In the genomic region with DNA sequence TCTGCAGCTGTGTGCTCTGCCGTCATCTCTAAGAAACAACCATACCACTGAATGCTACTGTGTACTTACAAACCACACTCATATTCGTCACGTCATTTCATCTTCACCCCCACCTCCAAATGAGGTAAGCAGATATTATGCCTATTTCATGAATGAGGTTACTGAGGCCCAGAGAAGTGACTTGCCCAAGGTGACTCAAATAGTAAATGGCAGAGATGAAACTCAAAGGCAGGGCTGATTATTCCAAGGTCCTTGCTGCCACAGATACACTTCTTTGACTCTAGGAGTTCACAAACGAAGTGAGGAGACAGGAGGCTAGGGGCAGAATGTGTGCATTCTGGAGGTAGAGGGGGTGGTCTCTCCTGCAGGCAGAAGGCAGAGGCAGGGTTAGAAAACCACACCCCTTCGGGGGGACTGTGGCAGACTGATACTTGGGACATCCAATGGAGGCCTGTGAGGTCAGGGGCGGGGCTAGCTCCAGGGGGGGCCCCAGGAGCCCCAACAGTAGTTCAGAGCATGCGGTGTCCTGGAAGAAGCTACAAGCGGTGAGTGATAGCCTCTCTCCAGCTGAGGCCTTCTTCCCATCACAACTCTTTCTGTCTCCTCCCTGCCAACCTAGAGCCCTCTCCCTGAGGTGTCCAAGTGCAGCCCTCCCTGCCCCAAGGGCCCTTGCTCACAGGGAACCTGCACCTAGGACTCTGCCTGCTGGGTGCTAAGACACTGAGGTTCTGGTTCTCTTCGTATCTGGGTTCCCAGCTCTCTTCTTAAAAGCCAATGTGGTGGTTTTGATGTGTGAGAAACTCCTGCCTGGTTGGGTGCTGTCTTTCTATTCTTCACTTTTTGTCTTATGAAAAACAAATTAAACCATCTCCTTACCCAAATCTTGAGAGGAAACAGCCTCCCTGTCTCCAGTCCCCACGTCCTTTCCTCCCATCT, we compare ENCODE assay signal across 12 cellular contexts. TPM values are rescaled to one million over a fixed set of nuclear protein-coding genes. Genes with fewer than 3 reads are reported as not detected.
DNase-seq lines count a peak whose midpoint lies in the region; ATAC-seq, FAIRE-seq and TF ChIP-seq lines count a peak whose summit lies in the region.
"Had no signal": no experiment of that assay in that cellular context is flagged by ENCODE, and none has a peak within 500 bp of the region (broad histone marks: within the 10 kb centered on the region; RNA-seq: fewer than 3 reads in every experiment).

No MANE protein-coding gene starts in this region.

- peaks cover 11% of the 10 kb centered on the region for H3K4me1 ChIP-seq in mucosa of descending colon (ENCODE audit: low read depth)
- peaks cover 0 to 16% (median 9%) of the 10 kb centered on the region in 4 donors for H3K4me1 ChIP-seq in tibial artery

- H3K9me3 ChIP-seq in mucosa of descending colon = no peaks in the 10 kb centered on the region
- H3K9me3 ChIP-seq in tibial artery = no peaks in the 10 kb centered on the region

- no peaks in the 10 kb centered on the region for H3K27me3 Mint-ChIP-seq in activated naive CD4-positive, alpha-beta T cell treated with anti-CD3 and anti-CD28 coated beads, Interleukin-2, amount 50 U/mL, for 24 hours

- H3K36me3 Mint-ChIP-seq in activated naive CD4-positive, alpha-beta T cell treated with anti-CD3 and anti-CD28 coated beads, Interleukin-2, amount 50 U/mL, for 24 hours = peaks cover 3% of the 10 kb centered on the region

- ATAC-seq in mucosa of descending colon = no peak

- no peak overlapping the region for H3K4me3 ChIP-seq in mucosa of descending colon
- H3K4me3 ChIP-seq in tibial artery = no peak overlapping the region

- H3K27me3 ChIP-seq in tibial artery = no peaks in the 10 kb centered on the region

- H3K36me3 ChIP-seq in mucosa of descending colon (ENCODE audit: low read depth) (no peaks in the 10 kb centered on the region), tibial artery (no peaks in the 10 kb centered on the region)

- H3K4me1 Mint-ChIP-seq in activated naive CD4-positive, alpha-beta T cell treated with anti-CD3 and anti-CD28 coated beads, Interleukin-2, amount 50 U/mL, for 24 hours = peaks cover 62% of the 10 kb centered on the region

- TF ChIP-seq POLR2A in GM12891 (IDR thresholded peaks at IDR 0.05; ENCODE audit: low read depth, low read length) = peak; percentile 84
- TF ChIP-seq POLR2A in Raji (IDR thresholded peaks at IDR 0.05; ENCODE audit: insufficient read depth, low read depth, low read length) = peak; percentile 82

- DNase-seq in GM12891 (ENCODE audit: insufficient read length, low spot score) (peak; percentile 57), mucosa of descending colon (no peak), NCI-H1930 (lab: John Stamatoyannopoulos, UW) (no peak), tibial artery (no peak), SW 1271 (lab: John Stamatoyannopoulos, UW) (no peak)
- peak; percentile 58 for DNase-seq in stimulated activated CD4-positive, alpha-beta T cell treated with anti-CD3 and anti-CD28 coated beads, Interleukin-4, amount 100 ng/mL, for 1 hour
- DNase-seq: DMS 273 treated with DMSO at 0.1 percent for 48 hours, NCI-H2081, T-helper 9 cell had no signal

- H3K27ac ChIP-seq in tibial artery = no peak overlapping the region

- peak overlapping the region; percentile 97 for H3K27ac Mint-ChIP-seq in activated naive CD4-positive, alpha-beta T cell treated with anti-CD3 and anti-CD28 coated beads, Interleukin-2, amount 50 U/mL, for 24 hours

- H3K4me3 Mint-ChIP-seq in activated naive CD4-positive, alpha-beta T cell treated with anti-CD3 and anti-CD28 coated beads, Interleukin-2, amount 50 U/mL, for 24 hours = peak overlapping the region; percentile 91

- intact Hi-C loops in mucosa of descending colon (cut with DNase I, micrococcal nuclease) (no loop called here), tibial artery (cut with DNase I; ENCODE audit: low total_unique reads) (loop anchor here (10.0 kb wide), 1 partner anchor 588 kb away; no protein-coding TSS in a partner anchor)

- peak; percentile 93 for FAIRE-seq in GM12891 (lab: Jason Lieb, UNC)

- H3K9me3 Mint-ChIP-seq in activated naive CD4-positive, alpha-beta T cell treated with anti-CD3 and anti-CD28 coated beads, Interleukin-2, amount 50 U/mL, for 24 hours = no peaks in the 10 kb centered on the region

- no peak for TF ChIP-seq CTCF in mucosa of descending colon (IDR thresholded peaks at IDR 0.05)
- no peak for TF ChIP-seq CTCF in tibial artery (IDR thresholded peaks at IDR 0.05)

TF ChIP-seq in GM12891, 5 proteins besides CTCF, POLR2A, EP300 and RAD21:
- TF ChIP-seq PAX5 (IDR thresholded peaks at IDR 0.05; ENCODE audit: insufficient read depth, low read length, severe bottlenecking) (no peak), POLR2AphosphoS5 (IDR thresholded peaks at IDR 0.05; ENCODE audit: low read depth, low read length) (peak; percentile 75), SPI1 (IDR thresholded peaks at IDR 0.05; ENCODE audit: low read depth, low read length) (no peak), POU2F2 (IDR thresholded peaks at IDR 0.05; ENCODE audit: low read depth, low read length) (peak; percentile 82), TAF1 (IDR thresholded peaks at IDR 0.05; ENCODE audit: low read depth, low read length) (peak; percentile 84)

RNA-seq across cellular contexts. Expression of a gene that starts 4.6 kb away (rescaled TPM):
- polyA plus RNA-seq in GM12891 (2012; ENCODE audit: low read depth, missing spikeins) = 23.7 TPM
- total RNA-seq in mucosa of descending colon = 10 to 100 TPM; 35.9 to 49.2 (median 37.5) TPM

RNA-seq across cellular contexts. Expression of a gene that starts 8.8 kb away (rescaled TPM):
- polyA plus RNA-seq in GM12891 (2012; ENCODE audit: low read depth, missing spikeins) = 31.2 TPM
- under 1 TPM in 1 of 3 donors, not detected in 2; 0.27 TPM for total RNA-seq in mucosa of descending colon
- total RNA-seq: cerebellum had no signal

RNA-seq across cellular contexts. Expression of a gene that starts 29.1 kb away (rescaled TPM):
- 39.6 TPM for polyA plus RNA-seq in GM12891 (2012; ENCODE audit: low read depth, missing spikeins)
- total RNA-seq in mucosa of descending colon = 10 to 100 TPM in 1 of 3 donors, 1 to 10 TPM in 2; 5.3 to 14.6 (median 8.2) TPM

RNA-seq across cellular contexts. Expression of a gene that starts 32.0 kb away (rescaled TPM):
- 18.8 TPM for polyA plus RNA-seq in GM12891 (2012; ENCODE audit: low read depth, missing spikeins)
- total RNA-seq in mucosa of descending colon = 10 to 100 TPM; 19.7 to 32.4 (median 32.1) TPM

RNA-seq across cellular contexts. Expression of a gene that starts 32.3 kb away (rescaled TPM):
- polyA plus RNA-seq in GM12891 (2012; ENCODE audit: low read depth, missing spikeins) = 31.0 TPM
- 10 to 100 TPM; 56.7 to 92.1 (median 90.2) TPM for total RNA-seq in mucosa of descending colon

Comparison
In these comparisons a context has a peak if more than half of its experiments do, and no peak if none do; other contexts are left out.
1. DNase-seq: peak in GM12891 (single experiment) and stimulated activated CD4-positive, alpha-beta T cell treated with anti-CD3 and anti-CD28 coated beads, Interleukin-4, amount 100 ng/mL, for 1 hour (single experiment); none in mucosa of descending colon (0 of 3), NCI-H1930 (0 of 2), tibial artery (0 of 2) and SW 1271 (0 of 2).